ENCODE assay signal across 36 cellular contexts in genomic region chr11:57971272-57972012, GRCh38. TPM values are rescaled to one million over a fixed set of nuclear protein-coding genes. Genes with fewer than 3 reads are reported as not detected.
"Had no signal": no experiment of that assay in that cellular context is flagged by ENCODE, and none has a peak within 500 bp of the region (broad histone marks: within the 10 kb centered on the region; RNA-seq: fewer than 3 reads in every experiment).

No MANE protein-coding gene starts in this region.

- ATAC-seq: activated CD8-positive, alpha-beta T cell treated with anti-CD3 and anti-CD28 coated beads for 36 hours; activated naive CD4-positive, alpha-beta T cell treated with anti-CD3 and anti-CD28 coated beads, Interleukin-2, amount 50 U/mL, for 72 hours; activated T-cell treated with anti-CD3 and anti-CD28 coated beads, Interleukin-2, amount 50 U/mL, for 4 hours; activated T-cell treated with anti-CD3 and anti-CD28 coated beads, Interleukin-2, amount 50 U/mL, for 72 hours; activated T-helper 17 cell treated with anti-CD3 and anti-CD28 coated beads, Interleukin-2, amount 50 U/mL, for 72 hours had no signal

- H3K4me1 ChIP-seq: adrenal gland had no signal

- DNase-seq: activated B cell treated with CpG ODN at 0.5 μM for 24 hours; activated CD4-positive, alpha-beta memory T cell treated with anti-CD3 and anti-CD28 coated beads for 36 hours; activated CD4-positive, alpha-beta T cell treated with anti-CD3 and anti-CD28 coated beads for 4 hours; activated CD4-positive, alpha-beta T cell treated with anti-CD3 and anti-CD28 coated beads, Interleukin-2, amount 10 ng/mL, durations not matched to agents 24 days and 14 days; activated CD4-positive, alpha-beta T cell treated with anti-CD3 and anti-CD28 coated beads, Interleukin-2, amount 50 U/mL, for 1 hour; activated CD4-positive, alpha-beta T cell treated with anti-CD3 and anti-CD28 coated beads, Interleukin-2, amount 50 U/mL, for 4 hours; activated CD4-positive, CD25-positive, alpha-beta regulatory T cell treated with anti-CD3 and anti-CD28 coated beads, Interleukin-2, amount 50 U/mL, for 72 hours; activated CD8-positive, alpha-beta memory T cell treated with anti-CD3 and anti-CD28 coated beads, Interleukin-2, amount 50 U/mL, for 4 hours; activated CD8-positive, alpha-beta T cell treated with anti-CD3 and anti-CD28 coated beads for 36 hours; activated effector memory CD4-positive, alpha-beta T cell treated with anti-CD3 and anti-CD28 coated beads, Interleukin-2, amount 50 U/mL, for 16 hours; activated gamma-delta T cell treated with Interleukin-2 at 50 U/mL for 16 hours; activated naive CD4-positive, alpha-beta T cell; activated naive CD4-positive, alpha-beta T cell treated with anti-CD3 and anti-CD28 coated beads for 36 hours; activated naive CD4-positive, alpha-beta T cell treated with anti-CD3 and anti-CD28 coated beads, Interleukin-2, amount 50 U/mL, for 16 hours; activated naive CD8-positive, alpha-beta T cell treated with anti-CD3 and anti-CD28 coated beads for 36 hours; activated T-cell treated with anti-CD3 and anti-CD28 coated beads for 4 hours; activated T-cell treated with anti-CD3 and anti-CD28 coated beads, Interleukin-2, amount 50 U/mL, for 1 hour; activated T-cell treated with anti-CD3 and anti-CD28 coated beads, Interleukin-2, amount 50 U/mL, for 4 hours; activated T-cell treated with anti-CD3 and anti-CD28 coated beads, Interleukin-2, amount 50 U/mL, for 72 hours; adrenal gland; amniotic stem cell; aorta; caudate nucleus; cerebellar nuclear complex; T-helper 1 cell; T-helper 2 cell; T-helper 9 cell had no signal

- FAIRE-seq: astrocyte, bronchial epithelial cell, TTC549 had no signal

- H3K27ac ChIP-seq: adrenal gland, cardiac muscle cell, VCaP had no signal

- H3K4me3 ChIP-seq: adrenal gland, cardiac muscle cell had no signal

- H3K36me3 ChIP-seq: adrenal gland, cardiac muscle cell had no signal

- H3K9me3 ChIP-seq: adrenal gland had no signal

- H3K27me3 ChIP-seq: adrenal gland, cardiac muscle cell had no signal

RNA-seq across cellular contexts. Expression of gene OR9Q1, which starts 52.2 kb away (rescaled TPM):
- total RNA-seq: activated B cell treated with CpG ODN at 0.5 μM for 24 hours; activated CD4-positive, alpha-beta memory T cell treated with anti-CD3 and anti-CD28 coated beads for 36 hours; activated CD4-positive, alpha-beta T cell treated with anti-CD3 and anti-CD28 coated beads, Interleukin-2, amount 10 ng/mL, durations not matched to agents 24 days and 14 days; activated CD8-positive, alpha-beta memory T cell treated with anti-CD3 and anti-CD28 coated beads for 36 hours; activated CD8-positive, alpha-beta T cell treated with anti-CD3 and anti-CD28 coated beads for 36 hours; activated naive CD4-positive, alpha-beta T cell treated with anti-CD3 and anti-CD28 coated beads for 36 hours; activated naive CD4-positive, alpha-beta T cell treated with anti-CD3 and anti-CD28 coated beads, Interleukin-2, amount 50 U/mL, for 72 hours; activated naive CD8-positive, alpha-beta T cell treated with anti-CD3 and anti-CD28 coated beads for 36 hours; activated T-cell treated with anti-CD3 and anti-CD28 coated beads, Interleukin-2, amount 50 U/mL, for 4 hours; activated T-cell treated with anti-CD3 and anti-CD28 coated beads, Interleukin-2, amount 50 U/mL, for 72 hours; activated T-helper 1 cell treated with anti-CD3 and anti-CD28 coated beads, Interleukin-12 subunit alpha, Interleukin-12 subunit beta, Interleukin-2, Interleukin-4 antibody, amounts not matched to agents 30 ng/mL and 10 ng/mL and 1 ng/mL, durations not matched to agents 14 hours and 24 hours and 36 hours; adrenal gland; aorta; astrocyte; bronchial epithelial cell; cardiac muscle cell had no signal
- polyA plus RNA-seq: adrenal gland, aorta, cardiac muscle cell had no signal

RNA-seq across cellular contexts. Expression of gene OR6Q1, which starts 59.3 kb away (rescaled TPM):
- total RNA-seq: activated B cell treated with CpG ODN at 0.5 μM for 24 hours; activated CD4-positive, alpha-beta memory T cell treated with anti-CD3 and anti-CD28 coated beads for 36 hours; activated CD4-positive, alpha-beta T cell treated with anti-CD3 and anti-CD28 coated beads, Interleukin-2, amount 10 ng/mL, durations not matched to agents 24 days and 14 days; activated CD8-positive, alpha-beta memory T cell treated with anti-CD3 and anti-CD28 coated beads for 36 hours; activated CD8-positive, alpha-beta T cell treated with anti-CD3 and anti-CD28 coated beads for 36 hours; activated naive CD4-positive, alpha-beta T cell treated with anti-CD3 and anti-CD28 coated beads for 36 hours; activated naive CD8-positive, alpha-beta T cell treated with anti-CD3 and anti-CD28 coated beads for 36 hours; activated T-cell treated with anti-CD3 and anti-CD28 coated beads, Interleukin-2, amount 50 U/mL, for 4 hours; activated T-cell treated with anti-CD3 and anti-CD28 coated beads, Interleukin-2, amount 50 U/mL, for 72 hours; activated T-helper 1 cell treated with anti-CD3 and anti-CD28 coated beads, Interleukin-12 subunit alpha, Interleukin-12 subunit beta, Interleukin-2, Interleukin-4 antibody, amounts not matched to agents 30 ng/mL and 10 ng/mL and 1 ng/mL, durations not matched to agents 14 hours and 24 hours and 36 hours; adrenal gland; aorta; astrocyte; bronchial epithelial cell; cardiac muscle cell had no signal
- polyA plus RNA-seq: adrenal gland, aorta, cardiac muscle cell had no signal
